ENCODE assay signal across 17 cellular contexts in genomic region chr6:87918461-87918941, GRCh38.
DNase-seq lines count a peak whose midpoint lies in the region; ATAC-seq and TF ChIP-seq lines count a peak whose summit lies in the region.
"Had no signal": no experiment of that assay in that cellular context is flagged by ENCODE, and none has a peak within 500 bp of the region (broad histone marks: within the 10 kb centered on the region; RNA-seq: fewer than 3 reads in every experiment).

No MANE protein-coding gene starts in this region.

- H3K9me3 Mint-ChIP-seq in brain: peaks cover 6 to 21% (median 11%) of the 10 kb centered on the region in 5 experiments
- H3K9me3 Mint-ChIP-seq: activated naive CD4-positive, alpha-beta T cell treated with anti-CD3 and anti-CD28 coated beads, Interleukin-2, amount 50 U/mL, for 72 hours; IgD-negative memory B cell had no signal

- H3K27ac Mint-ChIP-seq in brain: peak overlapping the region in 3 of 5 experiments; percentile 55 to 74 (median 68)
- H3K27ac Mint-ChIP-seq: activated naive CD4-positive, alpha-beta T cell treated with anti-CD3 and anti-CD28 coated beads, Interleukin-2, amount 50 U/mL, for 72 hours; IgD-negative memory B cell had no signal

- peaks cover 57% of the 10 kb centered on the region for H3K4me1 Mint-ChIP-seq in brain

- no TSS peak for BruUV-seq in A673 (replicated peaks; lab: Mats Ljungman, UMichigan)

- POLR2A ChIA-PET in A673 (lab: Charles Lee; ENCODE audit: low non-redundant PET): no interaction called here

- no peak overlapping the region for H2AFZ ChIP-seq in GM23248

- H3K36me3 ChIP-seq in A673 (ENCODE audit: insufficient read depth, low read length, poor library complexity, severe bottlenecking): no peaks in the 10 kb centered on the region
- no peaks in the 10 kb centered on the region for H3K36me3 ChIP-seq in GM23248 (ENCODE audit: low read depth)
- H3K36me3 ChIP-seq: ovary had no signal

- TF ChIP-seq CTCF in A673 (conservative IDR thresholded peaks at IDR 0.05; ENCODE audit: low read depth, low read length): no peak
- no peak for TF ChIP-seq CTCF in brain (conservative IDR thresholded peaks at IDR 0.05)

- no peak overlapping the region for H3K4me2 ChIP-seq in GM23248 (ENCODE audit: unreplicated experiment)
- H3K4me2 ChIP-seq: smooth muscle cell had no signal

- H3K27ac ChIP-seq in A673 (ENCODE audit: low read depth, low read length, poor library complexity, severe bottlenecking): no peak overlapping the region
- H3K27ac ChIP-seq in GM23248: no peak overlapping the region
- H3K27ac ChIP-seq: HL-60, ovary had no signal

- peaks cover 5% of the 10 kb centered on the region for H3K36me3 Mint-ChIP-seq in brain
- H3K36me3 Mint-ChIP-seq: activated naive CD4-positive, alpha-beta T cell treated with anti-CD3 and anti-CD28 coated beads, Interleukin-2, amount 50 U/mL, for 72 hours had no signal

- H3K9me2 ChIP-seq in GM23248 (ENCODE audit: insufficient read depth): no peaks in the 10 kb centered on the region

- H3K4me3 ChIP-seq in A673 (ENCODE audit: low read depth, low read length, poor library complexity, severe bottlenecking) (no peak overlapping the region), GM23248 (no peak overlapping the region)
- H3K4me3 ChIP-seq: ovary, smooth muscle cell had no signal

- no peaks in the 10 kb centered on the region for H3K79me2 ChIP-seq in GM23248 (ENCODE audit: insufficient read depth)

- no peaks in the 10 kb centered on the region for H4K20me1 ChIP-seq in GM23248 (ENCODE audit: insufficient read depth)

- no peaks in the 10 kb centered on the region for H3K9me3 ChIP-seq in A673 (ENCODE audit: low read depth, low read length, poor library complexity, severe bottlenecking)
- no peaks in the 10 kb centered on the region for H3K9me3 ChIP-seq in GM23248 (ENCODE audit: low read depth)
- H3K9me3 ChIP-seq: Caco-2, ovary had no signal

- intact Hi-C loops in A673 (cut with micrococcal nuclease; ENCODE audit: unreplicated experiment) (no loop called here), posterior vena cava (cut with DNase I) (no loop called here)

- H3K9ac ChIP-seq in GM23248: no peak overlapping the region

- no peaks in the 10 kb centered on the region for H3K27me3 ChIP-seq in A673 (replicated peaks; ENCODE audit: insufficient read depth, low read depth, low read length, poor library complexity)
- peaks cover 62% of the 10 kb centered on the region for H3K27me3 ChIP-seq in GM23248 (replicated peaks; ENCODE audit: insufficient read depth)
- H3K27me3 ChIP-seq: ovary had no signal

- ATAC-seq in HG03432 (IDR thresholded peaks at IDR 0.05; ENCODE audit: unreplicated experiment): no peak
- ATAC-seq: activated naive CD4-positive, alpha-beta T cell treated with anti-CD3 and anti-CD28 coated beads, Interleukin-2, amount 50 U/mL, for 72 hours had no signal

- no peaks in the 10 kb centered on the region for H3K4me1 ChIP-seq in A673 (ENCODE audit: insufficient read depth, low read length, poor library complexity, severe bottlenecking)
- no peaks in the 10 kb centered on the region for H3K4me1 ChIP-seq in GM23248 (ENCODE audit: insufficient read depth)
- H3K4me1 ChIP-seq: Caco-2 had no signal

- peak overlapping the region in 2 of 5 experiments; percentile 27 to 41 for H3K4me3 Mint-ChIP-seq in brain
- H3K4me3 Mint-ChIP-seq: IgD-negative memory B cell had no signal

- WGBS in GM23248 (ENCODE audit: low coverage in 1 of 2, low lambda C conversion rate in 2 of 2, missing lambda C conversion rate in 2 of 2), 2 experiments: 5 to 9% methylated on average over 5 of the region's 5 CpGs

- peaks cover 4% of the 10 kb centered on the region for H3K27me3 Mint-ChIP-seq in brain
- H3K27me3 Mint-ChIP-seq: IgD-negative memory B cell had no signal

- H3F3A ChIP-seq in GM23248 (ENCODE audit: insufficient read depth): no peaks in the 10 kb centered on the region

- peak; percentile 10 for DNase-seq in A673 (ENCODE audit: low spot score)
- peak; percentile 7 for DNase-seq in GM23248
- DNase-seq in NCI-H226: peak; percentile 26
- DNase-seq in posterior vena cava (ENCODE audit: low spot score): no peak
- no peak for DNase-seq in amygdala (lab: John Stamatoyannopoulos, UW)
- no peak for DNase-seq in activated effector memory CD4-positive, alpha-beta T cell treated with anti-CD3 and anti-CD28 coated beads, Interleukin-2, amount 50 U/mL, for 16 hours
- DNase-seq: activated CD4-positive, alpha-beta T cell treated with anti-CD3 and anti-CD28 coated beads, Interleukin-2, amount 50 U/mL, for 4 hours; activated T-cell treated with anti-CD3 and anti-CD28 coated beads, Interleukin-2, amount 50 U/mL, for 1 hour; Caco-2; NCI-H82; ovary had no signal

- in situ Hi-C loops in GM23248 (cut with MboI): no loop called here

- CTCF ChIA-PET in A673 (lab: Charles Lee): no interaction called here

Comparison
In these comparisons a context has a peak if more than half of its experiments do, and no peak if none do; other contexts are left out.
1. DNase-seq: peak in A673 (single experiment), GM23248 (single experiment) and NCI-H226 (single experiment); none in posterior vena cava (single experiment), amygdala (0 of 56) and activated effector memory CD4-positive, alpha-beta T cell treated with anti-CD3 and anti-CD28 coated beads, Interleukin-2, amount 50 U/mL, for 16 hours (single experiment).